In the genomic region with DNA sequence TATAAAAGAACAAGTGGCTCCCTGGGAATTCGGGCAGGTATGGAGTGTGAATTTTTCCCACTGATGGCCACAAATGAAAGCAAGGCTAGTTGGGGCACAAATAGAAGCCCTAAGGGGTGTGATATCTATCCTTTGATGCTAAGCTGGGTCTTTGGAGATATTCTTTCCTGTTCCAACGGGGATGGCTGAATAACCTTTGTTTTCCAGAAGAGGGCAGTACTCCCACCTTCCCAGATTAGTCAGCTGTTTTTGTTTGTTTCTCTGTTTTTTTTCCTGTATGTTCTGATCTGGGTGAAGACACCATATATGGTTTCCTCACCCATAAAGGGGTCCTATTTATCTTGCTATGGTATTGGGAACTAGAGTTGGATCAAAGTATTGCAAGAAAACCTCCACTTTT, we compare ENCODE assay signal across 13 cellular contexts.
A peak's percentile ranks its signal among the peaks of the same experiment; 100 is the strongest.
DNase-seq lines count a peak whose midpoint lies in the region; ATAC-seq, FAIRE-seq and TF ChIP-seq lines count a peak whose summit lies in the region.
"Had no signal": no experiment of that assay in that cellular context is flagged by ENCODE, and none has a peak within 500 bp of the region (broad histone marks: within the 10 kb centered on the region; RNA-seq: fewer than 3 reads in every experiment).

No MANE protein-coding gene starts in this region.

- intact Hi-C loops in mammary epithelial cell (cut with micrococcal nuclease), result loop anchor here (2.0 to 5.0 kb wide), 2 partner anchors 90 to 433 kb away; no protein-coding TSS in a partner anchor
- intact Hi-C loops in esophagus squamous epithelium (cut with DNase I), result no loop called here

- H3K4me3 ChIP-seq in LNCaP clone FGC (ENCODE audit: low read depth, low read length) (no peak overlapping the region), mammary epithelial cell (replicated peaks in 1 of 3; ENCODE audit: insufficient read depth in 1 of 3, low read depth in 2 of 3, low read length in 3 of 3) (no peak overlapping the region), esophagus squamous epithelium (no peak overlapping the region)
- H3K4me3 ChIP-seq: K562, upper lobe of left lung had no signal

- H3K36me3 ChIP-seq in mammary epithelial cell (ENCODE audit: insufficient read depth, low read length), result no peaks in the 10 kb centered on the region
- no peaks in the 10 kb centered on the region for H3K36me3 ChIP-seq in esophagus squamous epithelium
- H3K36me3 ChIP-seq: upper lobe of left lung had no signal

- 18% methylated on average over 2 of the region's 2 CpGs for WGBS in mammary epithelial cell (ENCODE audit: low coverage, missing lambda C conversion rate)
- 23 to 40% methylated on average over 2 of the region's 2 CpGs for WGBS in esophagus squamous epithelium, 2 donors

- DNase-seq in ELR (ENCODE audit: low read depth) (peak; percentile 41), LNCaP clone FGC (ENCODE audit: low read depth) (no peak), mammary epithelial cell (peak; percentile 8), left lobe of liver (ENCODE audit: low spot score) (no peak), AG08396 (ENCODE audit: low spot score) (no peak), GM12891 (ENCODE audit: insufficient read length, low spot score) (no peak), esophagus squamous epithelium (lab: John Stamatoyannopoulos, UW) (no peak)
- DNase-seq: activated CD4-positive, alpha-beta T cell treated with anti-CD3 and anti-CD28 coated beads, Interleukin-2, amount 50 U/mL, for 48 hours; upper lobe of left lung had no signal

- BruUV-seq in mammary epithelial cell (replicated peaks; lab: Mats Ljungman, UMichigan), result no TSS peak

- CTCF ChIA-PET in mammary epithelial cell (lab: Charles Lee; ENCODE audit: low non-redundant PET), result interaction anchor here (0.7 to 1.0 kb wide), 2 partner anchors 92 to 197 kb away, joined by 4 to 5 read pairs; no protein-coding TSS in a partner anchor

- no peaks in the 10 kb centered on the region for H3K9me3 ChIP-seq in mammary epithelial cell (replicated peaks; ENCODE audit: insufficient read depth, low read length)
- peaks cover 0 to 3% (median 0%) of the 10 kb centered on the region in 3 donors for H3K9me3 ChIP-seq in esophagus squamous epithelium
- H3K9me3 ChIP-seq: upper lobe of left lung had no signal

- H3K27ac ChIP-seq in mammary epithelial cell (ENCODE audit: insufficient read depth, low read depth, low read length), result no peak overlapping the region
- H3K27ac ChIP-seq in esophagus squamous epithelium, result no peak overlapping the region
- H3K27ac ChIP-seq: upper lobe of left lung had no signal

- H3K27me3 ChIP-seq in mammary epithelial cell (ENCODE audit: insufficient read depth, low read length) (no peaks in the 10 kb centered on the region), esophagus squamous epithelium (no peaks in the 10 kb centered on the region)
- H3K27me3 ChIP-seq: upper lobe of left lung had no signal

- H4K20me1 ChIP-seq in mammary epithelial cell (ENCODE audit: insufficient read depth, low read length), result no peaks in the 10 kb centered on the region

- dilution Hi-C loops in mammary epithelial cell (cut with HindIII; ENCODE audit: low sequenced_read_pairs), result no loop called here

- TF ChIP-seq POLR2A in GM12891 (IDR thresholded peaks at IDR 0.05; ENCODE audit: low read depth, low read length) (no peak), esophagus squamous epithelium (IDR thresholded peaks at IDR 0.05) (no peak)

- in situ Hi-C loops in mammary epithelial cell (cut with MboI; ENCODE audit: low sequenced_read_pairs in 2 of 2), result no loop called here

- no peak overlapping the region for H2AFZ ChIP-seq in mammary epithelial cell (ENCODE audit: low read depth, low read length)

- no peak for FAIRE-seq in GM12891 (lab: Jason Lieb, UNC)
- FAIRE-seq: K562 had no signal

- no peaks in the 10 kb centered on the region for H3K4me1 ChIP-seq in mammary epithelial cell (ENCODE audit: insufficient read depth, low read length)
- no peaks in the 10 kb centered on the region for H3K4me1 ChIP-seq in esophagus squamous epithelium
- H3K4me1 ChIP-seq: upper lobe of left lung had no signal

- TF ChIP-seq CTCF in LNCaP clone FGC (IDR thresholded peaks at IDR 0.05; ENCODE audit: control insufficient read depth, extremely low read depth, insufficient read depth) (peak; percentile 36), mammary epithelial cell (conservative IDR thresholded peaks at IDR 0.05 in 1 of 2, IDR thresholded peaks at IDR 0.05 in 1 of 2; ENCODE audit: extremely low read depth in 1 of 2, insufficient read depth in 1 of 2, low read depth in 1 of 2, low read length in 2 of 2) (peak; percentile 44 to 47), esophagus squamous epithelium (IDR thresholded peaks at IDR 0.05) (no peak)

- no peak overlapping the region for H3K4me2 ChIP-seq in mammary epithelial cell (ENCODE audit: insufficient read depth, low read depth, low read length)

- no peaks in the 10 kb centered on the region for H3K79me2 ChIP-seq in mammary epithelial cell (ENCODE audit: insufficient read depth, low read length)

- ATAC-seq in left lobe of liver (peak; percentile 69), HG02840 (IDR thresholded peaks at IDR 0.05; ENCODE audit: low FRiP score, unreplicated experiment) (no peak)
- ATAC-seq: activated naive CD4-positive, alpha-beta T cell treated with anti-CD3 and anti-CD28 coated beads, Interleukin-2, amount 50 U/mL, for 72 hours; K562; sciatic nerve had no signal

- no peak overlapping the region for H3K9ac ChIP-seq in mammary epithelial cell (ENCODE audit: insufficient read depth, low read length)

TF ChIP-seq in GM12891, 5 proteins besides CTCF, POLR2A, EP300 and RAD21:
- TF ChIP-seq PAX5 (IDR thresholded peaks at IDR 0.05; ENCODE audit: insufficient read depth, low read length, severe bottlenecking) (no peak), SPI1 (IDR thresholded peaks at IDR 0.05; ENCODE audit: low read depth, low read length) (no peak), TAF1 (IDR thresholded peaks at IDR 0.05; ENCODE audit: low read depth, low read length) (no peak), POU2F2 (IDR thresholded peaks at IDR 0.05; ENCODE audit: low read depth, low read length) (no peak), POLR2AphosphoS5 (IDR thresholded peaks at IDR 0.05; ENCODE audit: low read depth, low read length) (no peak)
TF ChIP-seq in GM12891: peak in this region for 0.

Comparison
In these comparisons a context has a peak if more than half of its experiments do, and no peak if none do; other contexts are left out.
1. DNase-seq: peak in ELR (single experiment) and mammary epithelial cell (single experiment); none in LNCaP clone FGC (single experiment), left lobe of liver (single experiment), AG08396 (single experiment), GM12891 (single experiment) and esophagus squamous epithelium (single experiment).
2. CTCF ChIP-seq: peak in LNCaP clone FGC (single experiment) and mammary epithelial cell (2 of 2); none in esophagus squamous epithelium (0 of 6).